In genomic region chr2:159711562-159712193, GRCh38 we compare ENCODE assay signal across 8 cellular contexts. TPM values are rescaled to one million over a fixed set of nuclear protein-coding genes. Genes with fewer than 3 reads are reported as not detected.
DNase-seq lines count a peak whose midpoint lies in the region; ATAC-seq and TF ChIP-seq lines count a peak whose summit lies in the region.

No MANE protein-coding gene starts in this region.

- peaks cover 22% of the 10 kb centered on the region for H3K4me1 ChIP-seq in Karpas-422 (ENCODE audit: low read length)
- peaks cover 16 to 19% of the 10 kb centered on the region in 2 donors for H3K4me1 ChIP-seq in mucosa of rectum (ENCODE audit: control insufficient read depth in 2 of 2, insufficient read depth in 2 of 2, low read length in 2 of 2)

- H3K9ac ChIP-seq in Karpas-422 (ENCODE audit: low read length) (peak overlapping the region; percentile 99), mucosa of rectum (ENCODE audit: low read depth in 1 of 2, low read length in 2 of 2) (peak overlapping the region; percentile 99 to 100)

- H2AFZ ChIP-seq in Karpas-422 (ENCODE audit: low read length), result peak overlapping the region; percentile 87

- intact Hi-C loops in CD14-positive monocyte (cut with micrococcal nuclease), result loop anchor here (10.0 kb wide), 2 partner anchors 77 to 87 kb away; no protein-coding TSS in a partner anchor

- H3K36me3 Mint-ChIP-seq in CD14-positive monocyte (peaks cover 28 to 36% of the 10 kb centered on the region in 2 donors), chondrocyte (ENCODE audit: low read depth) (peaks cover 7% of the 10 kb centered on the region)

- H3K36me3 ChIP-seq in Karpas-422 (ENCODE audit: insufficient read depth, low read length) (peaks cover 26% of the 10 kb centered on the region), mucosa of rectum (ENCODE audit: control insufficient read depth in 2 of 2, insufficient read depth in 2 of 2, low read length in 2 of 2) (peaks cover 0 to 5% of the 10 kb centered on the region in 2 donors)

- no peaks in the 10 kb centered on the region for H3K27me3 ChIP-seq in Karpas-422 (ENCODE audit: low read length)
- no peaks in the 10 kb centered on the region for H3K27me3 ChIP-seq in mucosa of rectum (ENCODE audit: control insufficient read depth in 2 of 2, insufficient read depth in 2 of 2, low read length in 2 of 2)

- H3K27ac ChIP-seq in Karpas-422 (ENCODE audit: low read length) (peak overlapping the region; percentile 81), mucosa of rectum (ENCODE audit: low read depth in 2 of 2, low read length in 2 of 2) (peak overlapping the region; percentile 99)

- H3K4me3 ChIP-seq in Karpas-422 (ENCODE audit: low read length) (peak overlapping the region; percentile 89), mucosa of rectum (ENCODE audit: low read length in 2 of 2) (peak overlapping the region; percentile 95 to 99)

- DNase-seq in CD14-positive monocyte (ENCODE audit: low spot score) (no peak), Karpas-422 (peak; percentile 94), chondrocyte (ENCODE audit: low spot score) (no peak), RKO (ENCODE audit: low spot score) (no peak), NOMO-1 treated with dmso at 0.1 percent for 144 hours (lab: John Stamatoyannopoulos, UW; ENCODE audit: unreplicated experiment) (no peak)

- H3K27me3 Mint-ChIP-seq in CD14-positive monocyte (ENCODE audit: low read depth in 3 of 3), result no peaks in the 10 kb centered on the region
- H3K27me3 Mint-ChIP-seq in chondrocyte (ENCODE audit: low read depth), result no peaks in the 10 kb centered on the region

- H4K20me1 ChIP-seq in Karpas-422 (ENCODE audit: insufficient read depth, low read depth, low read length), result peaks cover 38% of the 10 kb centered on the region

- peak overlapping the region; percentile 90 for H3K4me2 ChIP-seq in Karpas-422 (ENCODE audit: low read depth, low read length, poor library complexity, severe bottlenecking)

- H3K9me2 ChIP-seq in Karpas-422 (replicated peaks; ENCODE audit: insufficient read depth, low read length), result no peaks in the 10 kb centered on the region

- H3K9me3 Mint-ChIP-seq in CD14-positive monocyte, result peaks cover 0 to 2% (median 0%) of the 10 kb centered on the region in 7 donors
- no peaks in the 10 kb centered on the region for H3K9me3 Mint-ChIP-seq in chondrocyte (ENCODE audit: low read depth)

- peaks cover 47% of the 10 kb centered on the region for H3K79me2 ChIP-seq in Karpas-422 (ENCODE audit: low read length)

- ATAC-seq in HG03565 (IDR thresholded peaks at IDR 0.05; ENCODE audit: unreplicated experiment), result no peak
- no peak for ATAC-seq in GM21423 (IDR thresholded peaks at IDR 0.05; ENCODE audit: unreplicated experiment)

- H3K27ac Mint-ChIP-seq in CD14-positive monocyte (peak overlapping the region; percentile 89 to 100 (median 94)), chondrocyte (ENCODE audit: unreplicated experiment) (peak overlapping the region; percentile 88)

- no peak for TF ChIP-seq CTCF in CD14-positive monocyte (IDR thresholded peaks at IDR 0.05)
- no peak for TF ChIP-seq CTCF in chondrocyte (IDR thresholded peaks at IDR 0.05)

- H3K4me3 Mint-ChIP-seq in CD14-positive monocyte, result peak overlapping the region; percentile 86 to 91
- peak overlapping the region; percentile 99 for H3K4me3 Mint-ChIP-seq in chondrocyte (ENCODE audit: unreplicated experiment)

- no peaks in the 10 kb centered on the region for H3K9me3 ChIP-seq in Karpas-422 (ENCODE audit: low read length)
- no peaks in the 10 kb centered on the region for H3K9me3 ChIP-seq in mucosa of rectum (ENCODE audit: control insufficient read depth in 2 of 2, low read length in 2 of 2)

- peaks cover 43% of the 10 kb centered on the region for H3K4me1 Mint-ChIP-seq in CD14-positive monocyte
- H3K4me1 Mint-ChIP-seq in chondrocyte (ENCODE audit: low read depth), result peaks cover 42% of the 10 kb centered on the region

RNA-seq across cellular contexts. Expression of gene MARCHF7, which starts 0.6 kb away (rescaled TPM):
- polyA plus RNA-seq in CD14-positive monocyte, result 100 to 1,000 TPM; 102 to 124 TPM
- total RNA-seq in Karpas-422 (2014; rRNA removed; shearing (Covaris generic); ENCODE audit: low replicate concordance), result 44.3 and 78.0 TPM in 2 replicates
- total RNA-seq in chondrocyte, result 71.5 to 79.8 TPM (median 78.7 TPM) in 3 replicates
